In genomic region chr11:62599909-62600308, GRCh38 we compare ENCODE assay signal across 8 cellular contexts. TPM values are rescaled to one million over a fixed set of nuclear protein-coding genes. Genes with fewer than 3 reads are reported as not detected.
DNase-seq lines count a peak whose midpoint lies in the region; ATAC-seq and TF ChIP-seq lines count a peak whose summit lies in the region.

No MANE protein-coding gene starts in this region.

- peak overlapping the region; percentile 46 for H3K4ac ChIP-seq in trophoblast cell (ENCODE audit: low read depth, low read length)

- peaks cover 11% of the 10 kb centered on the region for H3K79me2 ChIP-seq in trophoblast cell (ENCODE audit: control insufficient read depth, insufficient read depth, low read length, poor library complexity)

- no peak overlapping the region for H3K23ac ChIP-seq in trophoblast cell (ENCODE audit: low read length)

- peak overlapping the region; percentile 63 to 99 (median 96) for H3K27ac ChIP-seq in Peyer's patch
- no peak overlapping the region for H3K27ac ChIP-seq in trophoblast cell (ENCODE audit: low read depth, low read length)

- DNase-seq in Peyer's patch (no peak), epithelial cell of proximal tubule (ENCODE audit: low read depth) (no peak), trophoblast cell (no peak), foreskin melanocyte (no peak), Ammon's horn (ENCODE audit: low spot score) (no peak)
- no peak for DNase-seq in central memory CD4-positive, alpha-beta T cell

- H3K4me1 ChIP-seq in ES-I3 (ENCODE audit: insufficient read depth, low read length), result peaks cover 16% of the 10 kb centered on the region
- peaks cover 6 to 36% (median 13%) of the 10 kb centered on the region in 4 donors for H3K4me1 ChIP-seq in Peyer's patch
- peaks cover 10 to 13% of the 10 kb centered on the region in 2 experiments for H3K4me1 ChIP-seq in trophoblast cell (ENCODE audit: control insufficient read depth in 1 of 2, insufficient read depth in 2 of 2, low read length in 2 of 2)

- H2BK5ac ChIP-seq in trophoblast cell (ENCODE audit: low read depth, low read length, poor library complexity), result no peak overlapping the region

- no peak for ATAC-seq in GM21447 (IDR thresholded peaks at IDR 0.05; ENCODE audit: unreplicated experiment)

- no peak overlapping the region for H2AFZ ChIP-seq in trophoblast cell (ENCODE audit: insufficient read depth, low read length, poor library complexity)

- no peaks in the 10 kb centered on the region for H3K27me3 ChIP-seq in Peyer's patch
- H3K27me3 ChIP-seq in trophoblast cell (ENCODE audit: insufficient read depth, low read length), result no peaks in the 10 kb centered on the region

- H3K4me2 ChIP-seq in trophoblast cell (ENCODE audit: low read length), result peak overlapping the region; percentile 63

- H2AK5ac ChIP-seq in trophoblast cell (ENCODE audit: low read length), result no peak overlapping the region

- no peak overlapping the region for H4K91ac ChIP-seq in trophoblast cell (ENCODE audit: low read depth, low read length)

- no peak for TF ChIP-seq POLR2A in Peyer's patch (IDR thresholded peaks at IDR 0.05)

- 100% methylated on average over 2 of the region's 5 CpGs for WGBS in trophoblast cell (ENCODE audit: extremely low coverage, insufficient coverage, insufficient read length)

- no peak for TF ChIP-seq CTCF in Peyer's patch (IDR thresholded peaks at IDR 0.05)
- TF ChIP-seq CTCF in epithelial cell of proximal tubule (conservative IDR thresholded peaks at IDR 0.05; ENCODE audit: low read depth, low read length), result no peak

- H2BK12ac ChIP-seq in trophoblast cell (ENCODE audit: low read length), result no peak overlapping the region

- no peak overlapping the region for H2BK120ac ChIP-seq in trophoblast cell (ENCODE audit: insufficient read depth, low read length, poor library complexity)

- peaks cover 21% of the 10 kb centered on the region; the same call in 1 of the 2 replicates for H3K36me3 ChIP-seq in ES-I3 (ENCODE audit: insufficient read depth, low read length)
- peaks cover 0 to 40% (median 0%) of the 10 kb centered on the region in 3 donors for H3K36me3 ChIP-seq in Peyer's patch
- peaks cover 41 to 44% of the 10 kb centered on the region in 2 experiments for H3K36me3 ChIP-seq in trophoblast cell (ENCODE audit: control insufficient read depth in 1 of 2, insufficient read depth in 2 of 2, low read length in 2 of 2)

- H3K9me3 ChIP-seq in ES-I3 (ENCODE audit: control insufficient read depth, insufficient read depth, low read length) (no peaks in the 10 kb centered on the region), Peyer's patch (no peaks in the 10 kb centered on the region), trophoblast cell (ENCODE audit: insufficient read depth, low read depth, low read length) (no peaks in the 10 kb centered on the region)

- H4K12ac ChIP-seq in trophoblast cell (ENCODE audit: low read depth, low read length), result no peak overlapping the region

- peak overlapping the region; percentile 96 for H3K9ac ChIP-seq in ES-I3 (ENCODE audit: low read depth, low read length)
- H3K9ac ChIP-seq in trophoblast cell (ENCODE audit: low read length), result peak overlapping the region; percentile 2

- peak overlapping the region in 3 of 4 donors; percentile 76 to 97 (median 96) for H3K4me3 ChIP-seq in Peyer's patch
- H3K4me3 ChIP-seq in epithelial cell of proximal tubule (ENCODE audit: low read depth, low read length), result peak overlapping the region; percentile 84
- H3K4me3 ChIP-seq in trophoblast cell (ENCODE audit: low read depth, low read length), result no peak overlapping the region

- H3K14ac ChIP-seq in trophoblast cell (ENCODE audit: low read length), result peak overlapping the region; percentile 12

- peak overlapping the region; percentile 4 for H3K18ac ChIP-seq in trophoblast cell (ENCODE audit: low read length)

- peaks cover 21% of the 10 kb centered on the region for H3K79me1 ChIP-seq in trophoblast cell (ENCODE audit: low read length)

- H4K8ac ChIP-seq in trophoblast cell (ENCODE audit: low read depth, low read length), result no peak overlapping the region

RNA-seq across cellular contexts. Expression of gene MTA2, which starts 1.8 kb away (rescaled TPM):
- total RNA-seq in Peyer's patch, result 10 to 100 TPM; 47.9 to 74.7 (median 58.9) TPM
- total RNA-seq in epithelial cell of proximal tubule, result 109 and 153 TPM in 2 replicates
- 70.5 and 71.0 TPM in 2 replicates for polyA plus RNA-seq in trophoblast cell (2013)

RNA-seq across cellular contexts. Expression of gene TUT1, which starts 8.6 kb away (rescaled TPM):
- total RNA-seq in Peyer's patch (10 to 100 TPM in 3 of 4 donors, 1 to 10 TPM in 1; 5.0 to 29.4 (median 17.5) TPM), epithelial cell of proximal tubule (9.4 and 10.1 TPM in 2 replicates)
- polyA plus RNA-seq in trophoblast cell (2013), result 11.3 and 11.8 TPM in 2 replicates

RNA-seq across cellular contexts. Expression of gene EML3, which starts 12.7 kb away (rescaled TPM):
- total RNA-seq in Peyer's patch (100 to 1,000 TPM in 1 of 4 donors, 10 to 100 TPM in 3; 41.3 to 128 (median 59.8) TPM), epithelial cell of proximal tubule (29.7 and 31.8 TPM in 2 replicates)
- polyA plus RNA-seq in trophoblast cell (2013), result 33.4 and 36.1 TPM in 2 replicates

RNA-seq across cellular contexts. Expression of gene ROM1, which starts 13.1 kb away (rescaled TPM):
- total RNA-seq in Peyer's patch (1 to 10 TPM in 3 of 4 donors, not detected in 1; 1.9 to 3.9 (median 1.9) TPM), epithelial cell of proximal tubule (1.2 and 1.4 TPM in 2 replicates)
- 0.62 TPM in 2 replicates for polyA plus RNA-seq in trophoblast cell (2013)

RNA-seq across cellular contexts. Expression of gene B3GAT3, which starts 21.9 kb away (rescaled TPM):
- total RNA-seq in Peyer's patch (10 to 100 TPM; 26.6 to 88.3 (median 38.0) TPM), epithelial cell of proximal tubule (43.6 and 67.7 TPM in 2 replicates)
- polyA plus RNA-seq in trophoblast cell (2013), result 17.2 and 17.8 TPM in 2 replicates
